Comparison of ENCODE assay signal across 6 cellular contexts in the genomic region with DNA sequence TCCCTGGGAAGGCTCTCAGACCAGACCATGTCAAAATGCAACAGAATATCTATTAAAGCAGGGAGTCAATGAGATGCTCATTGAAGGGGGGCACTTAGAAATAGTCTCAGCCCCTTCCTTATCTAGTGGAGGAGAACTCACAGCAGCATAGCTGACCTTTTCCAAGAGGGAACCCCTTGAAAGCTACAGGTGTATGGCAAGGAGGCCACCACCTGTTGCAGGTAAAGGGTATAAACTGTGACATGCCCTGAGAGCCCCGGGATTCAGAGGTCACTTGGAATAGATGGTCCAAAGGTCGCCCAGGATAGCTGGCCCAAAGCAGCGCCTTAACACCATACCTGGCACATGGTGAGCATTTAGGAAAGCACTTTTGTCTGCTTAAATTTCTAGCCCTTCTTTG.
"Had no signal": no experiment of that assay in that cellular context is flagged by ENCODE, and none has a peak within 500 bp of the region (broad histone marks: within the 10 kb centered on the region; RNA-seq: fewer than 3 reads in every experiment).

No MANE protein-coding gene starts in this region.

- H3K36me3 ChIP-seq: HAP-1 had no signal

- DNase-seq: GM23248, GOT3, H7, IMR-90 had no signal

- H3K9me3 ChIP-seq: HAP-1 had no signal

- H3K27ac ChIP-seq: GM23248 had no signal

- FAIRE-seq: HTR-8/SVneo had no signal

- H3K4me1 ChIP-seq: HAP-1 had no signal

- H3K4me3 ChIP-seq: GM23248, HAP-1 had no signal
